21 cellular contexts compared by ENCODE assay signal in genomic region chr14:95309261-95310051, GRCh38.
"Had no signal": no experiment of that assay in that cellular context is flagged by ENCODE, and none has a peak within 500 bp of the region (broad histone marks: within the 10 kb centered on the region; RNA-seq: fewer than 3 reads in every experiment).

No MANE protein-coding gene starts in this region.

- H3K9ac ChIP-seq: neural progenitor cell had no signal

- DNase-seq: activated CD4-positive, alpha-beta T cell treated with anti-CD3 and anti-CD28 coated beads, Interleukin-2, amount 10 ng/mL, durations not matched to agents 7 days and 5 days; activated CD8-positive, alpha-beta T cell treated with anti-CD3 and anti-CD28 coated beads, Interleukin-2, amount 10 ng/mL, durations not matched to agents 7 days and 5 days; activated naive CD4-positive, alpha-beta T cell treated with anti-CD3 and anti-CD28 coated beads, Interleukin-2, amount 10 ng/mL, durations not matched to agents 7 days and 5 days; activated naive CD8-positive, alpha-beta T cell treated with anti-CD3 and anti-CD28 coated beads, Interleukin-2, amount 50 U/mL, for 24 hours; activated T-cell treated with anti-CD3 and anti-CD28 coated beads, Interleukin-2, amount 50 U/mL, for 24 hours; left colon; mammary epithelial cell; psoas muscle; right cardiac atrium; small intestine; stimulated activated CD4-positive, alpha-beta T cell treated with anti-CD3 and anti-CD28 coated beads, Interleukin-4, amount 100 ng/mL, for 1 hour; stimulated activated naive CD4-positive, alpha-beta T cell treated with Interleukin-2 at 50 U/mL for 16 hours; uterus had no signal

- H3K27ac ChIP-seq: ascending aorta, neural progenitor cell, psoas muscle, uterus had no signal

- FAIRE-seq: bronchial epithelial cell, small intestine had no signal

- H3K9me3 Mint-ChIP-seq: activated CD4-positive, alpha-beta T cell treated with anti-CD3 and anti-CD28 coated beads, Interleukin-2, amount 10 ng/mL, durations not matched to agents 7 days and 5 days; activated naive CD4-positive, alpha-beta T cell treated with anti-CD3 and anti-CD28 coated beads, Interleukin-2, amount 10 ng/mL, durations not matched to agents 7 days and 5 days; activated naive CD8-positive, alpha-beta T cell treated with anti-CD3 and anti-CD28 coated beads, Interleukin-2, amount 50 U/mL, for 24 hours; activated T-cell treated with anti-CD3 and anti-CD28 coated beads, Interleukin-2, amount 50 U/mL, for 24 hours; activated T-helper 2 cell treated with anti-CD3 and anti-CD28 coated beads, Interferon-gamma antibody, Interleukin-2, Interleukin-4, amounts not matched to agents 10 μg/mL and 5 μg/mL and 100 μg/mL, durations not matched to agents 14 hours and 24 hours and 36 hours; T-helper 1 cell treated with Interleukin-12 subunit alpha and Interleukin-12 subunit beta and Interleukin-4 antibody, amounts not matched to agents 30 μg/mL and 1 μg/mL, for 36 hours had no signal

- H3K4me3 ChIP-seq: ascending aorta, hepatocyte, neural progenitor cell, psoas muscle, tibial nerve, uterus had no signal

- H3K4me2 ChIP-seq: hepatocyte, neural progenitor cell had no signal

- H3K4me1 ChIP-seq: ascending aorta, neural progenitor cell, uterus had no signal

- H3K27me3 ChIP-seq: ascending aorta, hepatocyte, neural progenitor cell, tibial nerve, uterus had no signal

- H3K9me3 ChIP-seq: ascending aorta, psoas muscle, tibial nerve, uterus had no signal

- H3K36me3 ChIP-seq: ascending aorta, neural progenitor cell, uterus had no signal

- ATAC-seq: activated CD4-positive, CD25-positive, alpha-beta regulatory T cell treated with anti-CD3 and anti-CD28 coated beads, Interleukin-2, amount 50 U/mL, for 24 hours; activated CD8-positive, alpha-beta T cell treated with anti-CD3 and anti-CD28 coated beads, Interleukin-2, amount 10 ng/mL, durations not matched to agents 7 days and 5 days; activated naive CD8-positive, alpha-beta T cell treated with anti-CD3 and anti-CD28 coated beads, Interleukin-2, amount 50 U/mL, for 24 hours; left colon; psoas muscle; right cardiac atrium had no signal

- H3K4me3 Mint-ChIP-seq: activated CD4-positive, alpha-beta T cell treated with anti-CD3 and anti-CD28 coated beads, Interleukin-2, amount 10 ng/mL, durations not matched to agents 7 days and 5 days; activated CD8-positive, alpha-beta T cell treated with anti-CD3 and anti-CD28 coated beads, Interleukin-2, amount 10 ng/mL, durations not matched to agents 7 days and 5 days; activated naive CD4-positive, alpha-beta T cell treated with anti-CD3 and anti-CD28 coated beads, Interleukin-2, amount 10 ng/mL, durations not matched to agents 7 days and 5 days; activated naive CD8-positive, alpha-beta T cell treated with anti-CD3 and anti-CD28 coated beads, Interleukin-2, amount 50 U/mL, for 24 hours; activated T-cell treated with anti-CD3 and anti-CD28 coated beads, Interleukin-2, amount 50 U/mL, for 24 hours; neural progenitor cell; T-helper 1 cell treated with Interleukin-12 subunit alpha and Interleukin-12 subunit beta and Interleukin-4 antibody, amounts not matched to agents 30 μg/mL and 1 μg/mL, for 36 hours had no signal

- H3K27ac Mint-ChIP-seq: activated CD4-positive, alpha-beta T cell treated with anti-CD3 and anti-CD28 coated beads, Interleukin-2, amount 10 ng/mL, durations not matched to agents 7 days and 5 days; activated CD8-positive, alpha-beta T cell treated with anti-CD3 and anti-CD28 coated beads, Interleukin-2, amount 10 ng/mL, durations not matched to agents 7 days and 5 days; activated naive CD4-positive, alpha-beta T cell treated with anti-CD3 and anti-CD28 coated beads, Interleukin-2, amount 10 ng/mL, durations not matched to agents 7 days and 5 days; activated naive CD8-positive, alpha-beta T cell treated with anti-CD3 and anti-CD28 coated beads, Interleukin-2, amount 50 U/mL, for 24 hours; activated T-cell treated with anti-CD3 and anti-CD28 coated beads, Interleukin-2, amount 50 U/mL, for 24 hours; activated T-helper 2 cell treated with anti-CD3 and anti-CD28 coated beads, Interferon-gamma antibody, Interleukin-2, Interleukin-4, amounts not matched to agents 10 μg/mL and 5 μg/mL and 100 μg/mL, durations not matched to agents 14 hours and 24 hours and 36 hours; neural progenitor cell; T-helper 1 cell treated with Interleukin-12 subunit alpha and Interleukin-12 subunit beta and Interleukin-4 antibody, amounts not matched to agents 30 μg/mL and 1 μg/mL, for 36 hours had no signal

- H3K36me3 Mint-ChIP-seq: activated naive CD4-positive, alpha-beta T cell treated with anti-CD3 and anti-CD28 coated beads, Interleukin-2, amount 10 ng/mL, durations not matched to agents 7 days and 5 days had no signal

- H2AFZ ChIP-seq: hepatocyte, neural progenitor cell had no signal
